In the genomic region with DNA sequence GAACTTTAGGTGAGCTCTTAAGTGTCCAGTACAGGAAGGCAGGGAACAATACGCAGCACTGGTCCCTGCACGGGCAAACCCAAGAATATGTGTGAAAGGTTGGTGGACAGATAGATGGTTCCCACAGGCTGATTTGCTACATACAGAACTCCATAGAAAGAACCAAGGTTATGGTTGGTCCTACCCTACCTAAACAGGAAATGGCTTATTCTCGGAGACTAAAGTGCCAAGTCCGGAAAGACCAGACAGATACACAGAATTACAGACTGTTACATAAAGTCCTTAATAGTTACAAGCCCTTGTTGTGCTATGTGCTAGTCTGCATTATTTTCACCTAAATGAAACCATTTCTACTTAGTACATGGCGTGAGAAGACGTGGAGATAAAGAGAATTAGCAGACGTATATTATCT, we compare ENCODE assay signal across 8 cellular contexts. TPM values are rescaled to one million over a fixed set of nuclear protein-coding genes. Genes with fewer than 3 reads are reported as not detected.
DNase-seq lines count a peak whose midpoint lies in the region; ATAC-seq and TF ChIP-seq lines count a peak whose summit lies in the region.

No MANE protein-coding gene starts in this region.

- no peak for DNase-seq in activated CD4-positive, alpha-beta T cell treated with anti-CD3 and anti-CD28 coated beads for 36 hours
- DNase-seq in activated CD4-positive, alpha-beta T cell treated with anti-CD3 and anti-CD28 coated beads, Interleukin-2, amount 50 U/mL, for 1 hour = no peak
- DNase-seq in NB4 (ENCODE audit: low read depth) (peak; percentile 66), astrocyte of the spinal cord (ENCODE audit: low read depth, low spot score) (peak; percentile 33), kidney epithelial cell (ENCODE audit: low read depth) (no peak), superior temporal gyrus (ENCODE audit: extremely low spot score) (peak; percentile 45), GF-D8 (lab: John Stamatoyannopoulos, UW) (no peak), activated gamma-delta T cell (lab: John Stamatoyannopoulos, UW) (no peak)

- H3K4me3 Mint-ChIP-seq in activated CD4-positive, alpha-beta T cell treated with anti-CD3 and anti-CD28 coated beads for 36 hours = peak overlapping the region; percentile 89

- CTCF ChIA-PET in activated CD4-positive, alpha-beta T cell treated with anti-CD3 and anti-CD28 coated beads for 36 hours (lab: Charles Lee) = no interaction called here

- in situ Hi-C loops in astrocyte of the spinal cord (cut with HindIII; ENCODE audit: low sequenced_read_pairs) = no loop called here

- no peaks in the 10 kb centered on the region for H3K9me3 Mint-ChIP-seq in activated CD4-positive, alpha-beta T cell treated with anti-CD3 and anti-CD28 coated beads for 36 hours (ENCODE audit: low read depth)

- no peak for TF ChIP-seq CTCF in NB4 (IDR thresholded peaks at IDR 0.05; ENCODE audit: low read depth, low read length)
- TF ChIP-seq CTCF in astrocyte of the spinal cord (IDR thresholded peaks at IDR 0.05; ENCODE audit: low read depth, low read length) = no peak
- TF ChIP-seq CTCF in kidney epithelial cell (IDR thresholded peaks at IDR 0.05; ENCODE audit: insufficient read depth, low read length, poor library complexity, severe bottlenecking) = no peak

- TF ChIP-seq POLR2A in NB4 (IDR thresholded peaks at IDR 0.05; ENCODE audit: extremely low read depth, insufficient read length) = no peak

- POLR2A ChIA-PET in activated CD4-positive, alpha-beta T cell treated with anti-CD3 and anti-CD28 coated beads for 36 hours (lab: Charles Lee) = interaction anchor here (0.6 kb wide), 1 partner anchor 793 kb away, joined by 3 read pairs; no protein-coding TSS in a partner anchor

- no peaks in the 10 kb centered on the region for H3K27me3 ChIP-seq in kidney epithelial cell (ENCODE audit: control insufficient read depth, insufficient read depth, low read length)

- peaks cover 43% of the 10 kb centered on the region for H3K4me1 Mint-ChIP-seq in activated CD4-positive, alpha-beta T cell treated with anti-CD3 and anti-CD28 coated beads for 36 hours

- no peaks in the 10 kb centered on the region for H3K27me3 Mint-ChIP-seq in activated CD4-positive, alpha-beta T cell treated with anti-CD3 and anti-CD28 coated beads for 36 hours

- peaks cover 14% of the 10 kb centered on the region for H3K36me3 Mint-ChIP-seq in activated CD4-positive, alpha-beta T cell treated with anti-CD3 and anti-CD28 coated beads for 36 hours (ENCODE audit: low read depth)

- intact Hi-C loops in activated CD4-positive, alpha-beta T cell treated with anti-CD3 and anti-CD28 coated beads for 36 hours (cut with DNase I, micrococcal nuclease) = loop anchor here (2.0 to 10.0 kb wide), 4 partner anchors 306 to 1764 kb away; a partner anchor contains a TSS

- ATAC-seq in activated CD4-positive, alpha-beta T cell treated with anti-CD3 and anti-CD28 coated beads for 36 hours = no peak

- peak overlapping the region; percentile 99 for H3K27ac Mint-ChIP-seq in activated CD4-positive, alpha-beta T cell treated with anti-CD3 and anti-CD28 coated beads for 36 hours

- H3K4me3 ChIP-seq in NB4 (ENCODE audit: low read depth, low read length) (peak overlapping the region; percentile 87), astrocyte of the spinal cord (ENCODE audit: low read depth, low read length) (peak overlapping the region; percentile 88), kidney epithelial cell (ENCODE audit: low read depth, low read length) (peak overlapping the region; percentile 95)

- no peaks in the 10 kb centered on the region for H3K36me3 ChIP-seq in kidney epithelial cell (ENCODE audit: control insufficient read depth, insufficient read depth, low read length)

RNA-seq across cellular contexts. Expression of a gene that starts 1.2 kb away (rescaled TPM):
- total RNA-seq in activated CD4-positive, alpha-beta T cell treated with anti-CD3 and anti-CD28 coated beads for 36 hours = 10 to 100 TPM; 30.0 to 38.2 TPM
- total RNA-seq in kidney epithelial cell = 17.0 and 27.4 TPM in 2 replicates

Comparison
In these comparisons a context has a peak if more than half of its experiments do, and no peak if none do; other contexts are left out.
1. DNase-seq: peak in NB4 (single experiment), astrocyte of the spinal cord (single experiment) and superior temporal gyrus (single experiment); none in activated CD4-positive, alpha-beta T cell treated with anti-CD3 and anti-CD28 coated beads for 36 hours (single experiment), activated CD4-positive, alpha-beta T cell treated with anti-CD3 and anti-CD28 coated beads, Interleukin-2, amount 50 U/mL, for 1 hour (single experiment), kidney epithelial cell (single experiment), GF-D8 (single experiment) and activated gamma-delta T cell (single experiment).
2. Peak in every context shown above with its lines, with median percentiles within 50 percentile points of each other: H3K4me3 ChIP-seq.